ENCODE assay signal across 9 cellular contexts in genomic region chr4:47838445-47838844, GRCh38. TPM values are rescaled to one million over a fixed set of nuclear protein-coding genes. Genes with fewer than 3 reads are reported as not detected.
DNase-seq lines count a peak whose midpoint lies in the region; ATAC-seq and TF ChIP-seq lines count a peak whose summit lies in the region.
"Had no signal": no experiment of that assay in that cellular context is flagged by ENCODE, and none has a peak within 500 bp of the region (broad histone marks: within the 10 kb centered on the region; RNA-seq: fewer than 3 reads in every experiment).

No MANE protein-coding gene starts in this region.

- H3K4me3 Mint-ChIP-seq in activated naive CD4-positive, alpha-beta T cell treated with anti-CD3 and anti-CD28 coated beads, Interleukin-2, amount 50 U/mL, for 24 hours: peak overlapping the region; percentile 86
- no peak overlapping the region for H3K4me3 Mint-ChIP-seq in activated naive CD4-positive, alpha-beta T cell treated with anti-CD3 and anti-CD28 coated beads, Interleukin-2, amount 10 ng/mL, durations not matched to agents 7 days and 5 days
- peak overlapping the region; percentile 89 to 93 for H3K4me3 Mint-ChIP-seq in effector memory CD8-positive, alpha-beta T cell
- H3K4me3 Mint-ChIP-seq in progenitor cell of endocrine pancreas (ENCODE audit: low read depth): peak overlapping the region; percentile 82

- peaks cover 23% of the 10 kb centered on the region for H3K4me1 Mint-ChIP-seq in activated naive CD4-positive, alpha-beta T cell treated with anti-CD3 and anti-CD28 coated beads, Interleukin-2, amount 50 U/mL, for 24 hours
- H3K4me1 Mint-ChIP-seq in activated naive CD4-positive, alpha-beta T cell treated with anti-CD3 and anti-CD28 coated beads, Interleukin-2, amount 10 ng/mL, durations not matched to agents 7 days and 5 days: peaks cover 30% of the 10 kb centered on the region
- H3K4me1 Mint-ChIP-seq in effector memory CD8-positive, alpha-beta T cell (ENCODE audit: low read depth in 2 of 2): peaks cover 7 to 19% of the 10 kb centered on the region in 2 donors
- peaks cover 13% of the 10 kb centered on the region for H3K4me1 Mint-ChIP-seq in progenitor cell of endocrine pancreas (ENCODE audit: low read depth)

- H3K36me3 ChIP-seq in HUES64 (ENCODE audit: insufficient read depth, low read length): peaks cover 14% of the 10 kb centered on the region

- H3K9ac ChIP-seq in HUES64 (ENCODE audit: low read depth, low read length): no peak overlapping the region

- H3K36me3 Mint-ChIP-seq in activated naive CD4-positive, alpha-beta T cell treated with anti-CD3 and anti-CD28 coated beads, Interleukin-2, amount 50 U/mL, for 24 hours: no peaks in the 10 kb centered on the region
- peaks cover under 1% of the 10 kb centered on the region for H3K36me3 Mint-ChIP-seq in activated naive CD4-positive, alpha-beta T cell treated with anti-CD3 and anti-CD28 coated beads, Interleukin-2, amount 10 ng/mL, durations not matched to agents 7 days and 5 days
- no peaks in the 10 kb centered on the region for H3K36me3 Mint-ChIP-seq in effector memory CD8-positive, alpha-beta T cell (ENCODE audit: insufficient read depth)
- H3K36me3 Mint-ChIP-seq in progenitor cell of endocrine pancreas (ENCODE audit: insufficient read depth): peaks cover 3% of the 10 kb centered on the region

- peaks cover 33% of the 10 kb centered on the region for H3K27me3 ChIP-seq in HUES64 (ENCODE audit: insufficient read depth, low read length)

- H3K27ac Mint-ChIP-seq in activated naive CD4-positive, alpha-beta T cell treated with anti-CD3 and anti-CD28 coated beads, Interleukin-2, amount 50 U/mL, for 24 hours: no peak overlapping the region
- H3K27ac Mint-ChIP-seq in activated naive CD4-positive, alpha-beta T cell treated with anti-CD3 and anti-CD28 coated beads, Interleukin-2, amount 10 ng/mL, durations not matched to agents 7 days and 5 days: no peak overlapping the region
- H3K27ac Mint-ChIP-seq in effector memory CD8-positive, alpha-beta T cell: peak overlapping the region in 1 of 2 donors; percentile 85
- H3K27ac Mint-ChIP-seq in progenitor cell of endocrine pancreas: no peak overlapping the region

- CTCF ChIA-PET in activated naive CD4-positive, alpha-beta T cell treated with anti-CD3 and anti-CD28 coated beads, Interleukin-2, amount 10 ng/mL, durations not matched to agents 7 days and 5 days (lab: Charles Lee): interaction anchor here (1.0 to 4.0 kb wide), 5 partner anchors 132 to 170 kb away, joined by 3 to 29 read pairs (median 7); no protein-coding TSS in a partner anchor

- WGBS in HUES64: 42% methylated on average over 4 of the region's 4 CpGs

- ATAC-seq in effector memory CD8-positive, alpha-beta T cell (replicated peaks): no peak
- no peak for ATAC-seq in HG03097 (IDR thresholded peaks at IDR 0.05; ENCODE audit: low FRiP score, unreplicated experiment)

- TF ChIP-seq CTCF in progenitor cell of endocrine pancreas (IDR thresholded peaks at IDR 0.05; ENCODE audit: unreplicated experiment): no peak

- no peak for DNase-seq in activated naive CD4-positive, alpha-beta T cell treated with anti-CD3 and anti-CD28 coated beads, Interleukin-2, amount 10 ng/mL, durations not matched to agents 7 days and 5 days
- DNase-seq in effector memory CD8-positive, alpha-beta T cell: no peak
- DNase-seq in progenitor cell of endocrine pancreas (ENCODE audit: low spot score, unreplicated experiment): no peak
- DNase-seq in glomerular visceral epithelial cell (ENCODE audit: extremely low spot score): no peak
- DNase-seq in 8988T: no peak
- DNase-seq: GOT3 had no signal

- H3K9me3 ChIP-seq in HUES64 (ENCODE audit: insufficient read depth, low read depth, low read length): no peaks in the 10 kb centered on the region; the same call in 1 of the 2 replicates

- H3K27me3 Mint-ChIP-seq in activated naive CD4-positive, alpha-beta T cell treated with anti-CD3 and anti-CD28 coated beads, Interleukin-2, amount 50 U/mL, for 24 hours: peaks cover 3% of the 10 kb centered on the region
- H3K27me3 Mint-ChIP-seq in activated naive CD4-positive, alpha-beta T cell treated with anti-CD3 and anti-CD28 coated beads, Interleukin-2, amount 10 ng/mL, durations not matched to agents 7 days and 5 days: peaks cover 36% of the 10 kb centered on the region
- no peaks in the 10 kb centered on the region for H3K27me3 Mint-ChIP-seq in effector memory CD8-positive, alpha-beta T cell
- H3K27me3 Mint-ChIP-seq in progenitor cell of endocrine pancreas: peaks cover 4% of the 10 kb centered on the region

- H3K4me3 ChIP-seq in HUES64 (ENCODE audit: low read length): peak overlapping the region; percentile 65

- peaks cover 24% of the 10 kb centered on the region for H3K4me1 ChIP-seq in HUES64 (ENCODE audit: insufficient read depth, low read length)

- no peaks in the 10 kb centered on the region for H3K9me3 Mint-ChIP-seq in activated naive CD4-positive, alpha-beta T cell treated with anti-CD3 and anti-CD28 coated beads, Interleukin-2, amount 50 U/mL, for 24 hours
- no peaks in the 10 kb centered on the region for H3K9me3 Mint-ChIP-seq in activated naive CD4-positive, alpha-beta T cell treated with anti-CD3 and anti-CD28 coated beads, Interleukin-2, amount 10 ng/mL, durations not matched to agents 7 days and 5 days
- no peaks in the 10 kb centered on the region for H3K9me3 Mint-ChIP-seq in effector memory CD8-positive, alpha-beta T cell
- peaks cover 3% of the 10 kb centered on the region for H3K9me3 Mint-ChIP-seq in progenitor cell of endocrine pancreas (ENCODE audit: low read depth)

- no peak overlapping the region for H3K27ac ChIP-seq in HUES64 (ENCODE audit: low read depth, low read length)

RNA-seq across cellular contexts. Expression of gene CORIN, which starts 0.6 kb away (rescaled TPM):
- polyA plus RNA-seq in HUES64 (2013, experiment 1 of 2): not detected
- 0.44 TPM for polyA plus RNA-seq in HUES64 (2013, experiment 2 of 2)
- total RNA-seq in progenitor cell of endocrine pancreas: 0.84 and 1.5 TPM in 2 replicates
